ENCODE assay signal across 20 cellular contexts in the genomic region with DNA sequence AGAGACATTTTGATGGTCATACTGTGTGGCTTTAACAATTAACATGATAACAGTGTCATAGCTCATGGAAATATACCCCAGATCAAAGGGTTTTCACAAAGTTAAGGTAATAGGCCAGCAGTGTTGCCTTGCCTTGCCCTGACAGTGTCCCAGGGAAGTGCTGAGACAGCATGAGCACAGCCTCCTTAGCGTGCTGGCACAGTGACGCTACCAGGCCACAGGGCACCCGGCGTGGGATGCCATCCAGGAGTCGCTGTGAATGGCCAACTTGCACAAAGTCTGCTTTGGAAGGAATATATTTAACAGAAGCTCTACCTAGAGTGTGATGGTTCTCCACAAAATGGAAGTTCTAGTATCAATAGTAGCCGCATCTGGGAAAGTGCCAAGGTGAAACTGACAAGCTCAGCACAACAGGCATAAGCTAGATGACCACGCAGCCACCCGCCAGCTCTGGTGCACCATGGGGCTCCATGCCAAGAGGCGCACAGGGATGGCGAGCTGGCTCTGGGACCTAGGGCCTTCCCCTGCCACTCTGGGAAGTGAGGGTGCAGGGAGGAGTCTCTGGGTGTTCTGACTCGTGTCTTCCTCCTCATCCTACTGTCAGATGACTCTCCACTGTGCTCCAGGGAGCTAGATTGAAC.
DNase-seq lines count a peak whose midpoint lies in the region; ATAC-seq, FAIRE-seq and TF ChIP-seq lines count a peak whose summit lies in the region.
"Had no signal": no experiment of that assay in that cellular context is flagged by ENCODE, and none has a peak within 500 bp of the region (broad histone marks: within the 10 kb centered on the region; RNA-seq: fewer than 3 reads in every experiment).

No MANE protein-coding gene starts in this region.

- TF ChIP-seq CTCF in WTC11 (IDR thresholded peaks at IDR 0.05) (no peak), kidney (IDR thresholded peaks at IDR 0.05; ENCODE audit: borderline replicate concordance, extremely low read depth, insufficient read depth) (no peak)

- no peak overlapping the region for H3K23ac ChIP-seq in mesendoderm (ENCODE audit: low read length)

- H2BK15ac ChIP-seq in mesendoderm (replicated peaks; ENCODE audit: low read depth): no peak overlapping the region

- H3K36me3 Mint-ChIP-seq in WTC11: peaks cover 4% of the 10 kb centered on the region
- H3K36me3 Mint-ChIP-seq: CD8-positive, alpha-beta T cell had no signal

- H3K18ac ChIP-seq in mesendoderm (ENCODE audit: low read length): no peak overlapping the region

- H3K27me3 ChIP-seq in right cardiac atrium (ENCODE audit: control insufficient read depth, insufficient read depth) (no peaks in the 10 kb centered on the region), mesendoderm (ENCODE audit: insufficient read depth, low read length, poor library complexity) (no peaks in the 10 kb centered on the region)
- H3K27me3 ChIP-seq: BLaER1 treated with 17β-estradiol and CSF1 and Interleukin-3, amounts not matched to agents 10 nM and 100 nM had no signal

- H3K4me2 ChIP-seq in mesendoderm (ENCODE audit: low read length): no peak overlapping the region
- H3K4me2 ChIP-seq: BLaER1 treated with 17β-estradiol and CSF1 and Interleukin-3, amounts not matched to agents 10 nM and 100 nM had no signal

- no peak for FAIRE-seq in kidney (lab: Jason Lieb, UNC)
- FAIRE-seq: G401.6, GM12891, H54 had no signal

- no peak overlapping the region for H2BK120ac ChIP-seq in mesendoderm (ENCODE audit: low read depth, low read length)

- no peak overlapping the region for H3K9ac ChIP-seq in mesendoderm (ENCODE audit: low read length)
- no peak overlapping the region for H3K9ac ChIP-seq in kidney (ENCODE audit: low read length in 2 of 2)
- H3K9ac ChIP-seq: BLaER1 treated with 17β-estradiol and CSF1 and Interleukin-3, amounts not matched to agents 10 nM and 100 nM; GM23248 had no signal

- DNase-seq in right cardiac atrium: peak in 2 of 3 donors; percentile 46 to 53
- no peak for DNase-seq in Right ventricle myocardium inferior (ENCODE audit: missing footprints)
- DNase-seq in WTC11 (ENCODE audit: low spot score): no peak
- DNase-seq in mesendoderm: peak; percentile 76
- no peak for DNase-seq in NCI-H2227 treated with DMSO at 0.1 percent for 48 hours (lab: John Stamatoyannopoulos, UW)
- DNase-seq in kidney: no peak
- DNase-seq: Calu3; CD8-positive, alpha-beta T cell; DND-41; EL; GM23248; HFFc6 had no signal

- CTCF ChIA-PET in WTC11 (lab: Charles Lee): interaction anchor here (0.6 to 1.4 kb wide), 3 partner anchors 56 to 836 kb away, joined by 3 to 4 read pairs (median 3); no protein-coding TSS in a partner anchor

- H3K9me3 Mint-ChIP-seq in WTC11: no peaks in the 10 kb centered on the region
- H3K9me3 Mint-ChIP-seq: CD8-positive, alpha-beta T cell had no signal

- peaks cover 23% of the 10 kb centered on the region for H3K79me1 ChIP-seq in mesendoderm (ENCODE audit: low read length)

- H4K5ac ChIP-seq in mesendoderm (ENCODE audit: low read length): no peak overlapping the region

- peak overlapping the region; percentile 40 for H3K56ac ChIP-seq in mesendoderm (ENCODE audit: low read length)

- no peak overlapping the region for H3K4ac ChIP-seq in mesendoderm (ENCODE audit: low read depth, low read length)

- no peaks in the 10 kb centered on the region for H3K36me3 ChIP-seq in mesendoderm (ENCODE audit: control insufficient read depth, insufficient read depth, low read length)
- H3K36me3 ChIP-seq in kidney (ENCODE audit: control insufficient read depth in 1 of 2, insufficient read depth in 2 of 2, low read length in 2 of 2): no peaks in the 10 kb centered on the region
- H3K36me3 ChIP-seq: BLaER1 treated with 17β-estradiol and CSF1 and Interleukin-3, amounts not matched to agents 10 nM and 100 nM had no signal

- H3K4me3 ChIP-seq in right cardiac atrium (ENCODE audit: low read length): no peak overlapping the region
- no peak overlapping the region for H3K4me3 ChIP-seq in mesendoderm (ENCODE audit: low read length)
- no peak overlapping the region for H3K4me3 ChIP-seq in kidney (ENCODE audit: low read length in 2 of 2)
- H3K4me3 ChIP-seq: BLaER1 treated with 17β-estradiol and CSF1 and Interleukin-3, amounts not matched to agents 10 nM and 100 nM; GM23248 had no signal

- H2BK5ac ChIP-seq in mesendoderm (ENCODE audit: low read length): peak overlapping the region; percentile 95

- no peaks in the 10 kb centered on the region for H3K9me3 ChIP-seq in right cardiac atrium (ENCODE audit: control insufficient read depth, low read length)
- no peaks in the 10 kb centered on the region for H3K9me3 ChIP-seq in kidney (ENCODE audit: control insufficient read depth in 1 of 2, low read length in 2 of 2)
- H3K9me3 ChIP-seq: BLaER1 treated with 17β-estradiol and CSF1 and Interleukin-3, amounts not matched to agents 10 nM and 100 nM had no signal

- peak overlapping the region; percentile 19; the same call in 1 of the 2 replicates for H3K27ac Mint-ChIP-seq in WTC11
- H3K27ac Mint-ChIP-seq: B cell; CD8-positive, alpha-beta T cell; HFFc6 had no signal

- H3K4me1 Mint-ChIP-seq in WTC11: peaks cover 80% of the 10 kb centered on the region
- H3K4me1 Mint-ChIP-seq: B cell had no signal

- peak; percentile 50 to 54 for ATAC-seq in right cardiac atrium
- ATAC-seq in Right ventricle myocardium inferior: no peak
- ATAC-seq in WTC11: no peak
- no peak for ATAC-seq in GM21529 (IDR thresholded peaks at IDR 0.05; ENCODE audit: unreplicated experiment)
- ATAC-seq: CD8-positive, alpha-beta T cell; HCT116 had no signal

- POLR2A ChIA-PET in WTC11 (lab: Charles Lee): interaction anchor here (1.1 kb wide), 1 partner anchor 44 kb away, joined by 3 read pairs; no protein-coding TSS in a partner anchor

- H3K27me3 Mint-ChIP-seq in WTC11 (ENCODE audit: low read depth): no peaks in the 10 kb centered on the region
- H3K27me3 Mint-ChIP-seq: B cell had no signal

- 62% methylated on average over 11 of the region's 11 CpGs for WGBS in right cardiac atrium
- WGBS in mesendoderm (ENCODE audit: extremely low coverage, insufficient coverage, low lambda C conversion rate): no CpG with 5 or more reads among the region's 11 CpGs

- H3K4me1 ChIP-seq in right cardiac atrium (ENCODE audit: control insufficient read depth, insufficient read depth, low read length) (no peaks in the 10 kb centered on the region), mesendoderm (ENCODE audit: control insufficient read depth, low read depth, low read length) (peaks cover 14% of the 10 kb centered on the region), kidney (ENCODE audit: control insufficient read depth in 1 of 2, insufficient read depth in 1 of 2, low read depth in 1 of 2, low read length in 2 of 2) (no peaks in the 10 kb centered on the region)

- H4K8ac ChIP-seq in mesendoderm (ENCODE audit: low read depth, low read length): no peak overlapping the region

- no peak overlapping the region for H3K27ac ChIP-seq in right cardiac atrium (ENCODE audit: low read length)
- H3K27ac ChIP-seq in mesendoderm (ENCODE audit: low read depth, low read length): no peak overlapping the region
- H3K27ac ChIP-seq in kidney (ENCODE audit: low read depth in 2 of 2, low read length in 2 of 2): no peak overlapping the region
- H3K27ac ChIP-seq: BLaER1 treated with 17β-estradiol and CSF1 and Interleukin-3, amounts not matched to agents 10 nM and 100 nM; GM23248; HL-60 had no signal

- intact Hi-C loops in right cardiac atrium (cut with DNase I): no loop called here
- intact Hi-C loops in Right ventricle myocardium inferior (cut with DNase I): no loop called here
- intact Hi-C loops in kidney (cut with DNase I): no loop called here

- peak overlapping the region; percentile 71 for H2AK5ac ChIP-seq in mesendoderm (ENCODE audit: low read length)

- peaks cover 32% of the 10 kb centered on the region for H3K79me2 ChIP-seq in mesendoderm (ENCODE audit: control insufficient read depth, insufficient read depth, low read length)

- no peak overlapping the region for H3K4me3 Mint-ChIP-seq in WTC11
- H3K4me3 Mint-ChIP-seq: B cell; CD8-positive, alpha-beta T cell; HFFc6 had no signal

TF ChIP-seq in WTC11, 78 proteins besides CTCF, POLR2A, EP300 and RAD21 (continues in another document):
- TF ChIP-seq NFE2L1 (CRISPR knock-in tag; IDR thresholded peaks at IDR 0.05) (no peak), TCF7 (CRISPR knock-in tag; IDR thresholded peaks at IDR 0.05; ENCODE audit: low read depth) (no peak)
- TF ChIP-seq, protein P1, sequence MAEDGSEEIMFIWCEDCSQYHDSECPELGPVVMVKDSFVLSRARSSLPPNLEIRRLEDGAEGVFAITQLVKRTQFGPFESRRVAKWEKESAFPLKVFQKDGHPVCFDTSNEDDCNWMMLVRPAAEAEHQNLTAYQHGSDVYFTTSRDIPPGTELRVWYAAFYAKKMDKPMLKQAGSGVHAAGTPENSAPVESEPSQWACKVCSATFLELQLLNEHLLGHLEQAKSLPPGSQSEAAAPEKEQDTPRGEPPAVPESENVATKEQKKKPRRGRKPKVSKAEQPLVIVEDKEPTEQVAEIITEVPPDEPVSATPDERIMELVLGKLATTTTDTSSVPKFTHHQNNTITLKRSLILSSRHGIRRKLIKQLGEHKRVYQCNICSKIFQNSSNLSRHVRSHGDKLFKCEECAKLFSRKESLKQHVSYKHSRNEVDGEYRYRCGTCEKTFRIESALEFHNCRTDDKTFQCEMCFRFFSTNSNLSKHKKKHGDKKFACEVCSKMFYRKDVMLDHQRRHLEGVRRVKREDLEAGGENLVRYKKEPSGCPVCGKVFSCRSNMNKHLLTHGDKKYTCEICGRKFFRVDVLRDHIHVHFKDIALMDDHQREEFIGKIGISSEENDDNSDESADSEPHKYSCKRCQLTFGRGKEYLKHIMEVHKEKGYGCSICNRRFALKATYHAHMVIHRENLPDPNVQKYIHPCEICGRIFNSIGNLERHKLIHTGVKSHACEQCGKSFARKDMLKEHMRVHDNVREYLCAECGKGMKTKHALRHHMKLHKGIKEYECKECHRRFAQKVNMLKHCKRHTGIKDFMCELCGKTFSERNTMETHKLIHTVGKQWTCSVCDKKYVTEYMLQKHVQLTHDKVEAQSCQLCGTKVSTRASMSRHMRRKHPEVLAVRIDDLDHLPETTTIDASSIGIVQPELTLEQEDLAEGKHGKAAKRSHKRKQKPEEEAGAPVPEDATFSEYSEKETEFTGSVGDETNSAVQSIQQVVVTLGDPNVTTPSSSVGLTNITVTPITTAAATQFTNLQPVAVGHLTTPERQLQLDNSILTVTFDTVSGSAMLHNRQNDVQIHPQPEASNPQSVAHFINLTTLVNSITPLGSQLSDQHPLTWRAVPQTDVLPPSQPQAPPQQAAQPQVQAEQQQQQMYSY (CRISPR knock-in tag; IDR thresholded peaks at IDR 0.05): no peak
- TF ChIP-seq, protein P2, sequence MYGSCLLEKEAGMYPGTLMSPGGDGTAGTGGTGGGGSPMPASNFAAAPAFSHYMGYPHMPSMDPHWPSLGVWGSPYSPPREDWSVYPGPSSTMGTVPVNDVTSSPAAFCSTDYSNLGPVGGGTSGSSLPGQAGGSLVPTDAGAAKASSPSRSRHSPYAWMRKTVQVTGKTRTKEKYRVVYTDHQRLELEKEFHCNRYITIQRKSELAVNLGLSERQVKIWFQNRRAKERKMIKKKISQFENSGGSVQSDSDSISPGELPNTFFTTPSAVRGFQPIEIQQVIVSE (CRISPR knock-in tag; IDR thresholded peaks at IDR 0.05; ENCODE audit: borderline replicate concordance): no peak

Comparison
In these comparisons a context has a peak if more than half of its experiments do, and no peak if none do; other contexts are left out.
1. ATAC-seq: peak in right cardiac atrium (2 of 2); none in Right ventricle myocardium inferior (single experiment), WTC11 (single experiment) and GM21529 (single experiment).
2. DNase-seq: peak in right cardiac atrium (2 of 3) and mesendoderm (single experiment); none in Right ventricle myocardium inferior (single experiment), WTC11 (single experiment), NCI-H2227 treated with DMSO at 0.1 percent for 48 hours (single experiment) and kidney (single experiment).